Comparison of ENCODE assay signal across 15 cellular contexts in genomic region chr2:101830146-101830545, GRCh38.
A peak's percentile ranks its signal among the peaks of the same experiment; 100 is the strongest.
DNase-seq lines count a peak whose midpoint lies in the region; ATAC-seq, FAIRE-seq and TF ChIP-seq lines count a peak whose summit lies in the region.
"Had no signal": no experiment of that assay in that cellular context is flagged by ENCODE, and none has a peak within 500 bp of the region (broad histone marks: within the 10 kb centered on the region; RNA-seq: fewer than 3 reads in every experiment).

No MANE protein-coding gene starts in this region.

- H3K9ac ChIP-seq in keratinocyte (ENCODE audit: control insufficient read depth, extremely low read depth, insufficient read depth, low read length) = no peak overlapping the region
- H3K9ac ChIP-seq: neural progenitor cell had no signal

- no peak overlapping the region for H3K4me2 ChIP-seq in keratinocyte (ENCODE audit: control insufficient read depth, extremely low read depth, insufficient read depth, low read depth, low read length)
- H3K4me2 ChIP-seq: neural progenitor cell had no signal

- TF ChIP-seq CTCF in cardiac muscle cell (IDR thresholded peaks at IDR 0.05; ENCODE audit: low read depth, low read length) (no peak), keratinocyte (optimal IDR thresholded peaks at IDR 0.05 in 1 of 3, IDR thresholded peaks at IDR 0.05 in 1 of 3, conservative IDR thresholded peaks at IDR 0.05 in 1 of 3; ENCODE audit: extremely low read depth in 1 of 3, insufficient read depth in 2 of 3, low read length in 3 of 3) (no peak), omental fat pad (IDR thresholded peaks at IDR 0.05) (no peak), tibial nerve (IDR thresholded peaks at IDR 0.05) (no peak)

- H3K4me3 Mint-ChIP-seq in activated T-helper 1 cell treated with anti-CD3 and anti-CD28 coated beads, Interleukin-12 subunit alpha, Interleukin-12 subunit beta, Interleukin-2, Interleukin-4 antibody, amounts not matched to agents 30 ng/mL and 10 ng/mL and 1 ng/mL, durations not matched to agents 14 hours and 24 hours and 36 hours = peak overlapping the region; percentile 50
- H3K4me3 Mint-ChIP-seq: neural progenitor cell had no signal

- no peak for FAIRE-seq in keratinocyte (lab: Jason Lieb, UNC)

- intact Hi-C loops in right cardiac atrium (cut with DNase I) = loop anchor here (2.0 to 10.0 kb wide), 6 partner anchors 133 to 485 kb away; partner anchors contain the start of gene MAP4K4 (in 2 of the 4)
- intact Hi-C loops in activated T-helper 1 cell treated with anti-CD3 and anti-CD28 coated beads, Interleukin-12 subunit alpha, Interleukin-12 subunit beta, Interleukin-2, Interleukin-4 antibody, amounts not matched to agents 30 ng/mL and 10 ng/mL and 1 ng/mL, durations not matched to agents 14 hours and 24 hours and 36 hours (cut with micrococcal nuclease) = loop anchor here (1.0 to 10.0 kb wide), 8 partner anchors 59 to 825 kb away; partner anchors contain the start of genes CNOT11, RFX8 and RPL31

- no peak for TF ChIP-seq POLR2A in tibial nerve (IDR thresholded peaks at IDR 0.05)

- H3K9me1 ChIP-seq in keratinocyte (ENCODE audit: control insufficient read depth, extremely low read depth, insufficient read depth, low read length) = no peaks in the 10 kb centered on the region

- peaks cover 20% of the 10 kb centered on the region for H3K4me1 ChIP-seq in cardiac muscle cell (ENCODE audit: low read depth)
- H3K4me1 ChIP-seq in right cardiac atrium (ENCODE audit: control insufficient read depth, insufficient read depth, low read length) = peaks cover 14% of the 10 kb centered on the region
- peaks cover 34% of the 10 kb centered on the region for H3K4me1 ChIP-seq in keratinocyte (ENCODE audit: control insufficient read depth, extremely low read depth, insufficient read depth, low read length)
- peaks cover 0 to 58% (median 18%) of the 10 kb centered on the region in 4 donors for H3K4me1 ChIP-seq in tibial nerve
- H3K4me1 ChIP-seq: BE2C, neural progenitor cell had no signal

- peaks cover 4% of the 10 kb centered on the region for H4K20me1 ChIP-seq in keratinocyte (ENCODE audit: control insufficient read depth, extremely low read depth, insufficient read depth, low read length)

- no peaks in the 10 kb centered on the region for H3K27me3 ChIP-seq in cardiac muscle cell
- H3K27me3 ChIP-seq in right cardiac atrium (ENCODE audit: control insufficient read depth, insufficient read depth) = no peaks in the 10 kb centered on the region
- H3K27me3 ChIP-seq in keratinocyte (ENCODE audit: control insufficient read depth, extremely low read depth, insufficient read depth, low read length) = no peaks in the 10 kb centered on the region
- H3K27me3 ChIP-seq in tibial nerve = no peaks in the 10 kb centered on the region
- H3K27me3 ChIP-seq: BE2C, neural progenitor cell, uterus had no signal

- DNase-seq in cardiac muscle cell (ENCODE audit: low read depth in 1 of 2, low spot score in 1 of 2) = no peak
- DNase-seq in right cardiac atrium = no peak
- DNase-seq in activated T-helper 1 cell treated with anti-CD3 and anti-CD28 coated beads, Interleukin-12 subunit alpha, Interleukin-12 subunit beta, Interleukin-2, Interleukin-4 antibody, amounts not matched to agents 30 ng/mL and 10 ng/mL and 1 ng/mL, durations not matched to agents 14 hours and 24 hours and 36 hours (ENCODE audit: low spot score) = no peak
- DNase-seq in keratinocyte (ENCODE audit: low read depth, low spot score) = no peak
- DNase-seq in omental fat pad (ENCODE audit: low spot score) = no peak
- no peak for DNase-seq in tibial nerve (ENCODE audit: low spot score in 2 of 2)
- DNase-seq in GOT3 (lab: John Stamatoyannopoulos, UW) = no peak
- DNase-seq: activated CD4-positive, CD25-positive, alpha-beta regulatory T cell; BE2C; effector CD4-positive, alpha-beta T cell; NCI-H446; Right ventricle myocardium superior; uterus had no signal

- peak overlapping the region; percentile 92 for H3K27ac Mint-ChIP-seq in activated T-helper 1 cell treated with anti-CD3 and anti-CD28 coated beads, Interleukin-12 subunit alpha, Interleukin-12 subunit beta, Interleukin-2, Interleukin-4 antibody, amounts not matched to agents 30 ng/mL and 10 ng/mL and 1 ng/mL, durations not matched to agents 14 hours and 24 hours and 36 hours
- H3K27ac Mint-ChIP-seq: neural progenitor cell had no signal

- no peaks in the 10 kb centered on the region for H3K9me3 ChIP-seq in cardiac muscle cell (ENCODE audit: low read depth)
- H3K9me3 ChIP-seq in right cardiac atrium (ENCODE audit: control insufficient read depth, low read length) = no peaks in the 10 kb centered on the region
- H3K9me3 ChIP-seq in keratinocyte (ENCODE audit: control insufficient read depth, low read depth, low read length) = no peaks in the 10 kb centered on the region
- no peaks in the 10 kb centered on the region for H3K9me3 ChIP-seq in tibial nerve
- H3K9me3 ChIP-seq: BE2C, uterus had no signal

- H3K9me3 Mint-ChIP-seq in activated T-helper 1 cell treated with anti-CD3 and anti-CD28 coated beads, Interleukin-12 subunit alpha, Interleukin-12 subunit beta, Interleukin-2, Interleukin-4 antibody, amounts not matched to agents 30 ng/mL and 10 ng/mL and 1 ng/mL, durations not matched to agents 14 hours and 24 hours and 36 hours = no peaks in the 10 kb centered on the region
- H3K9me3 Mint-ChIP-seq: neural progenitor cell had no signal

- H3K4me3 ChIP-seq in cardiac muscle cell (no peak overlapping the region), right cardiac atrium (ENCODE audit: low read length) (no peak overlapping the region), keratinocyte (ENCODE audit: control insufficient read depth in 2 of 3, extremely low read depth in 1 of 3, insufficient read depth in 2 of 3, low read depth in 1 of 3, low read length in 3 of 3) (no peak overlapping the region), tibial nerve (no peak overlapping the region)
- H3K4me3 ChIP-seq: neural progenitor cell, uterus had no signal

- 37% methylated on average over 1 of the region's 1 CpG for WGBS in right cardiac atrium
- WGBS in tibial nerve, 2 donors = 29 to 43% methylated on average over 1 of the region's 1 CpG

- TF ChIP-seq EP300 in tibial nerve (IDR thresholded peaks at IDR 0.05) = no peak

- H2AFZ ChIP-seq in keratinocyte (ENCODE audit: control insufficient read depth, low read length) = no peak overlapping the region
- H2AFZ ChIP-seq: neural progenitor cell had no signal

- ATAC-seq in right cardiac atrium = no peak
- ATAC-seq in omental fat pad (ENCODE audit: low FRiP score) = no peak
- ATAC-seq in HG03175 (IDR thresholded peaks at IDR 0.05; ENCODE audit: unreplicated experiment) = no peak

- H3K27ac ChIP-seq in cardiac muscle cell (peak overlapping the region; percentile 11), right cardiac atrium (ENCODE audit: low read length) (no peak overlapping the region), keratinocyte (ENCODE audit: control insufficient read depth, insufficient read depth, low read length) (peak overlapping the region; percentile 58), tibial nerve (peak overlapping the region in 2 of 4 donors; percentile 69 to 74)
- H3K27ac ChIP-seq: neural progenitor cell had no signal

- H3K36me3 Mint-ChIP-seq in activated T-helper 1 cell treated with anti-CD3 and anti-CD28 coated beads, Interleukin-12 subunit alpha, Interleukin-12 subunit beta, Interleukin-2, Interleukin-4 antibody, amounts not matched to agents 30 ng/mL and 10 ng/mL and 1 ng/mL, durations not matched to agents 14 hours and 24 hours and 36 hours (ENCODE audit: low read depth) = peaks cover 25% of the 10 kb centered on the region

- peaks cover 65% of the 10 kb centered on the region for H3K4me1 Mint-ChIP-seq in activated T-helper 1 cell treated with anti-CD3 and anti-CD28 coated beads, Interleukin-12 subunit alpha, Interleukin-12 subunit beta, Interleukin-2, Interleukin-4 antibody, amounts not matched to agents 30 ng/mL and 10 ng/mL and 1 ng/mL, durations not matched to agents 14 hours and 24 hours and 36 hours (ENCODE audit: low read depth)

- no peaks in the 10 kb centered on the region for H3K27me3 Mint-ChIP-seq in activated T-helper 1 cell treated with anti-CD3 and anti-CD28 coated beads, Interleukin-12 subunit alpha, Interleukin-12 subunit beta, Interleukin-2, Interleukin-4 antibody, amounts not matched to agents 30 ng/mL and 10 ng/mL and 1 ng/mL, durations not matched to agents 14 hours and 24 hours and 36 hours (ENCODE audit: insufficient read depth)

- H3K79me2 ChIP-seq in keratinocyte (ENCODE audit: control insufficient read depth, insufficient read depth, low read length) = peaks cover 30% of the 10 kb centered on the region

- H3K36me3 ChIP-seq in cardiac muscle cell (peaks cover 14% of the 10 kb centered on the region), keratinocyte (ENCODE audit: control insufficient read depth in 2 of 2, extremely low read depth in 1 of 2, insufficient read depth in 2 of 2, low read length in 2 of 2) (peaks cover 16 to 44% of the 10 kb centered on the region in 2 experiments), tibial nerve (peaks cover 0 to 24% (median 0%) of the 10 kb centered on the region in 3 donors)
- H3K36me3 ChIP-seq: BE2C, uterus had no signal

- dilution Hi-C loops in keratinocyte (cut with MboI; ENCODE audit: extremely low pct_ligation_motif_present, low sequenced_read_pairs) = no loop called here
